In the genomic region with DNA sequence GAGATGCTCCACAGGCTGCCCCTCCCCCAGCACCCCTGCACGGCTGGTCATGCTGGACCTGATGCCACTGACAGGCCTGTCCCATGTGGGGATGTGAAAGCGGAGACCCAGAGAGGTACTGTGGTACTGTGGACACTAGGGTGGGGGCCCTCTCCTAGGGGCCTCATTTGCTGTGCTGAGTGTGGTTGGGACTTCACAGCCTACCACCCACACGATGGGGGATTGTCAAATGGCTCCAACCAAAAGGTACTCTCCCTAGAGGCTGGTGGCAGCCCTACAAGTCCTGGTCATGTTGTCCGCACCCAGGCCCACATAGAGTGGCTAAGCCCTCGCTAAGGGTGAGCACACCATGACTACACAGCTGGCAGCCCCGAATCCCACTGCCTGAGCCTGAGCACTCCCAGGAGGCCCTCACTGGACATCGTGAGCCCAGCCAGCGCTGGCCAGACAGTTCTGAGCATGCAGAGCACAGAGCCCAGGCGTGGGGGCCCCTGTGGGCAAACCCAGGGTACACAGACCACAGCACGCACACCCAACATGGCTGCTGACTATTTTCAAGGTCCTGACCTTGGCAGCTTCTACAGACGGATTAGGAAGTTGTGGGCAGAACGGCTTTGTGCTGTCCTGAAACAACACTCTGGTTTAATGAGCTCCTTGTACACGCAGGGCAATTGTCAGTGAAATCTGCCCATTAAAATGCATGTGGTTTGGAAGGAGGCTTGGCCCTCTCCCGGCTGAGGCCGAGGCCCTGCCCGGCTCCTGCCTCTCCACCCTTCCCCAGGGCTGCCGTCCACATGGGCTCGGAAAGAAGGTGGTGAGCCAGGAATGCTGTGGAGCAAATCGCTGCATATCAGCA, we compare ENCODE assay signal across 1 cellular context.
TF ChIP-seq lines count a peak whose summit lies in the region.

No MANE protein-coding gene starts in this region.

TF ChIP-seq in H1, 55 proteins besides CTCF, POLR2A, EP300 and RAD21 (continued from another document):
- TF ChIP-seq SAP30 (IDR thresholded peaks at IDR 0.05; ENCODE audit: insufficient read depth, insufficient replicate concordance, low read length), result no peak
- TF ChIP-seq, protein P1, sequence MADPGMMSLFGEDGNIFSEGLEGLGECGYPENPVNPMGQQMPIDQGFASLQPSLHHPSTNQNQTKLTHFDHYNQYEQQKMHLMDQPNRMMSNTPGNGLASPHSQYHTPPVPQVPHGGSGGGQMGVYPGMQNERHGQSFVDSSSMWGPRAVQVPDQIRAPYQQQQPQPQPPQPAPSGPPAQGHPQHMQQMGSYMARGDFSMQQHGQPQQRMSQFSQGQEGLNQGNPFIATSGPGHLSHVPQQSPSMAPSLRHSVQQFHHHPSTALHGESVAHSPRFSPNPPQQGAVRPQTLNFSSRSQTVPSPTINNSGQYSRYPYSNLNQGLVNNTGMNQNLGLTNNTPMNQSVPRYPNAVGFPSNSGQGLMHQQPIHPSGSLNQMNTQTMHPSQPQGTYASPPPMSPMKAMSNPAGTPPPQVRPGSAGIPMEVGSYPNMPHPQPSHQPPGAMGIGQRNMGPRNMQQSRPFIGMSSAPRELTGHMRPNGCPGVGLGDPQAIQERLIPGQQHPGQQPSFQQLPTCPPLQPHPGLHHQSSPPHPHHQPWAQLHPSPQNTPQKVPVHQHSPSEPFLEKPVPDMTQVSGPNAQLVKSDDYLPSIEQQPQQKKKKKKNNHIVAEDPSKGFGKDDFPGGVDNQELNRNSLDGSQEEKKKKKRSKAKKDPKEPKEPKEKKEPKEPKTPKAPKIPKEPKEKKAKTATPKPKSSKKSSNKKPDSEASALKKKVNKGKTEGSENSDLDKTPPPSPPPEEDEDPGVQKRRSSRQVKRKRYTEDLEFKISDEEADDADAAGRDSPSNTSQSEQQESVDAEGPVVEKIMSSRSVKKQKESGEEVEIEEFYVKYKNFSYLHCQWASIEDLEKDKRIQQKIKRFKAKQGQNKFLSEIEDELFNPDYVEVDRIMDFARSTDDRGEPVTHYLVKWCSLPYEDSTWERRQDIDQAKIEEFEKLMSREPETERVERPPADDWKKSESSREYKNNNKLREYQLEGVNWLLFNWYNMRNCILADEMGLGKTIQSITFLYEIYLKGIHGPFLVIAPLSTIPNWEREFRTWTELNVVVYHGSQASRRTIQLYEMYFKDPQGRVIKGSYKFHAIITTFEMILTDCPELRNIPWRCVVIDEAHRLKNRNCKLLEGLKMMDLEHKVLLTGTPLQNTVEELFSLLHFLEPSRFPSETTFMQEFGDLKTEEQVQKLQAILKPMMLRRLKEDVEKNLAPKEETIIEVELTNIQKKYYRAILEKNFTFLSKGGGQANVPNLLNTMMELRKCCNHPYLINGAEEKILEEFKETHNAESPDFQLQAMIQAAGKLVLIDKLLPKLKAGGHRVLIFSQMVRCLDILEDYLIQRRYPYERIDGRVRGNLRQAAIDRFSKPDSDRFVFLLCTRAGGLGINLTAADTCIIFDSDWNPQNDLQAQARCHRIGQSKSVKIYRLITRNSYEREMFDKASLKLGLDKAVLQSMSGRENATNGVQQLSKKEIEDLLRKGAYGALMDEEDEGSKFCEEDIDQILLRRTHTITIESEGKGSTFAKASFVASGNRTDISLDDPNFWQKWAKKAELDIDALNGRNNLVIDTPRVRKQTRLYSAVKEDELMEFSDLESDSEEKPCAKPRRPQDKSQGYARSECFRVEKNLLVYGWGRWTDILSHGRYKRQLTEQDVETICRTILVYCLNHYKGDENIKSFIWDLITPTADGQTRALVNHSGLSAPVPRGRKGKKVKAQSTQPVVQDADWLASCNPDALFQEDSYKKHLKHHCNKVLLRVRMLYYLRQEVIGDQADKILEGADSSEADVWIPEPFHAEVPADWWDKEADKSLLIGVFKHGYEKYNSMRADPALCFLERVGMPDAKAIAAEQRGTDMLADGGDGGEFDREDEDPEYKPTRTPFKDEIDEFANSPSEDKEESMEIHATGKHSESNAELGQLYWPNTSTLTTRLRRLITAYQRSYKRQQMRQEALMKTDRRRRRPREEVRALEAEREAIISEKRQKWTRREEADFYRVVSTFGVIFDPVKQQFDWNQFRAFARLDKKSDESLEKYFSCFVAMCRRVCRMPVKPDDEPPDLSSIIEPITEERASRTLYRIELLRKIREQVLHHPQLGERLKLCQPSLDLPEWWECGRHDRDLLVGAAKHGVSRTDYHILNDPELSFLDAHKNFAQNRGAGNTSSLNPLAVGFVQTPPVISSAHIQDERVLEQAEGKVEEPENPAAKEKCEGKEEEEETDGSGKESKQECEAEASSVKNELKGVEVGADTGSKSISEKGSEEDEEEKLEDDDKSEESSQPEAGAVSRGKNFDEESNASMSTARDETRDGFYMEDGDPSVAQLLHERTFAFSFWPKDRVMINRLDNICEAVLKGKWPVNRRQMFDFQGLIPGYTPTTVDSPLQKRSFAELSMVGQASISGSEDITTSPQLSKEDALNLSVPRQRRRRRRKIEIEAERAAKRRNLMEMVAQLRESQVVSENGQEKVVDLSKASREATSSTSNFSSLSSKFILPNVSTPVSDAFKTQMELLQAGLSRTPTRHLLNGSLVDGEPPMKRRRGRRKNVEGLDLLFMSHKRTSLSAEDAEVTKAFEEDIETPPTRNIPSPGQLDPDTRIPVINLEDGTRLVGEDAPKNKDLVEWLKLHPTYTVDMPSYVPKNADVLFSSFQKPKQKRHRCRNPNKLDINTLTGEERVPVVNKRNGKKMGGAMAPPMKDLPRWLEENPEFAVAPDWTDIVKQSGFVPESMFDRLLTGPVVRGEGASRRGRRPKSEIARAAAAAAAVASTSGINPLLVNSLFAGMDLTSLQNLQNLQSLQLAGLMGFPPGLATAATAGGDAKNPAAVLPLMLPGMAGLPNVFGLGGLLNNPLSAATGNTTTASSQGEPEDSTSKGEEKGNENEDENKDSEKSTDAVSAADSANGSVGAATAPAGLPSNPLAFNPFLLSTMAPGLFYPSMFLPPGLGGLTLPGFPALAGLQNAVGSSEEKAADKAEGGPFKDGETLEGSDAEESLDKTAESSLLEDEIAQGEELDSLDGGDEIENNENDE (IDR thresholded peaks at IDR 0.05; ENCODE audit: insufficient replicate concordance, low read length), result no peak
- no peak for TF ChIP-seq HDAC2 (IDR thresholded peaks at IDR 0.05; ENCODE audit: borderline replicate concordance in 1 of 2, low read depth in 2 of 2, low read length in 2 of 2)
- TF ChIP-seq NRF1 (IDR thresholded peaks at IDR 0.05; ENCODE audit: low read depth, low read length), result no peak
- TF ChIP-seq TBP (IDR thresholded peaks at IDR 0.05; ENCODE audit: low read depth, low read length), result no peak
- TF ChIP-seq ASH2L (IDR thresholded peaks at IDR 0.05; ENCODE audit: low read length), result no peak
- TF ChIP-seq TCF12 (IDR thresholded peaks at IDR 0.05; ENCODE audit: low read depth, low read length), result no peak
- TF ChIP-seq CHD2 (IDR thresholded peaks at IDR 0.05; ENCODE audit: low read length), result no peak
- TF ChIP-seq, protein P2, sequence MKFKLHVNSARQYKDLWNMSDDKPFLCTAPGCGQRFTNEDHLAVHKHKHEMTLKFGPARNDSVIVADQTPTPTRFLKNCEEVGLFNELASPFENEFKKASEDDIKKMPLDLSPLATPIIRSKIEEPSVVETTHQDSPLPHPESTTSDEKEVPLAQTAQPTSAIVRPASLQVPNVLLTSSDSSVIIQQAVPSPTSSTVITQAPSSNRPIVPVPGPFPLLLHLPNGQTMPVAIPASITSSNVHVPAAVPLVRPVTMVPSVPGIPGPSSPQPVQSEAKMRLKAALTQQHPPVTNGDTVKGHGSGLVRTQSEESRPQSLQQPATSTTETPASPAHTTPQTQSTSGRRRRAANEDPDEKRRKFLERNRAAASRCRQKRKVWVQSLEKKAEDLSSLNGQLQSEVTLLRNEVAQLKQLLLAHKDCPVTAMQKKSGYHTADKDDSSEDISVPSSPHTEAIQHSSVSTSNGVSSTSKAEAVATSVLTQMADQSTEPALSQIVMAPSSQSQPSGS (IDR thresholded peaks at IDR 0.05; ENCODE audit: low read length), result no peak
- TF ChIP-seq KDM1A (IDR thresholded peaks at IDR 0.05; ENCODE audit: borderline replicate concordance, low read length), result no peak
- TF ChIP-seq SIN3A (conservative IDR thresholded peaks at IDR 0.05 in 1 of 2, IDR thresholded peaks at IDR 0.05 in 1 of 2; ENCODE audit: low read depth in 1 of 2, low read length in 2 of 2), result no peak
- no peak for TF ChIP-seq RBBP5 (IDR thresholded peaks at IDR 0.05; ENCODE audit: borderline replicate concordance, low read depth, low read length)
- no peak for TF ChIP-seq CEBPB (IDR thresholded peaks at IDR 0.05; ENCODE audit: low read depth, low read length)
TF ChIP-seq in H1: peak in this region for 0.
